10 cellular contexts compared by ENCODE assay signal in genomic region chrX:107348990-107349389, GRCh38.
"Had no signal": no experiment of that assay in that cellular context is flagged by ENCODE, and none has a peak within 500 bp of the region (broad histone marks: within the 10 kb centered on the region; RNA-seq: fewer than 3 reads in every experiment).

No MANE protein-coding gene starts in this region.

- FAIRE-seq: H1, H54 had no signal

- H3K9ac ChIP-seq: GM23248 had no signal

- H3K4me3 Mint-ChIP-seq: GM23338, HFFc6 had no signal

- H3K9me3 ChIP-seq: HAP-1 had no signal

- H3K27ac Mint-ChIP-seq: GM23338, HFFc6 had no signal

- DNase-seq: GM23248, GOT3, H7, HCEC 1CT, HFFc6 had no signal

- H2AFZ ChIP-seq: GM23248, GM23338 had no signal

- H3K9me3 Mint-ChIP-seq: HFFc6 had no signal

- H3K4me3 ChIP-seq: GM23248, GM23338, HAP-1 had no signal

- H3K4me2 ChIP-seq: GM23338 had no signal

- ATAC-seq: GM23338, HCT116 had no signal

- H3K27ac ChIP-seq: GM23248 had no signal

- H3K36me3 ChIP-seq: HAP-1 had no signal

- H3K4me1 ChIP-seq: HAP-1 had no signal
